In the genomic region with DNA sequence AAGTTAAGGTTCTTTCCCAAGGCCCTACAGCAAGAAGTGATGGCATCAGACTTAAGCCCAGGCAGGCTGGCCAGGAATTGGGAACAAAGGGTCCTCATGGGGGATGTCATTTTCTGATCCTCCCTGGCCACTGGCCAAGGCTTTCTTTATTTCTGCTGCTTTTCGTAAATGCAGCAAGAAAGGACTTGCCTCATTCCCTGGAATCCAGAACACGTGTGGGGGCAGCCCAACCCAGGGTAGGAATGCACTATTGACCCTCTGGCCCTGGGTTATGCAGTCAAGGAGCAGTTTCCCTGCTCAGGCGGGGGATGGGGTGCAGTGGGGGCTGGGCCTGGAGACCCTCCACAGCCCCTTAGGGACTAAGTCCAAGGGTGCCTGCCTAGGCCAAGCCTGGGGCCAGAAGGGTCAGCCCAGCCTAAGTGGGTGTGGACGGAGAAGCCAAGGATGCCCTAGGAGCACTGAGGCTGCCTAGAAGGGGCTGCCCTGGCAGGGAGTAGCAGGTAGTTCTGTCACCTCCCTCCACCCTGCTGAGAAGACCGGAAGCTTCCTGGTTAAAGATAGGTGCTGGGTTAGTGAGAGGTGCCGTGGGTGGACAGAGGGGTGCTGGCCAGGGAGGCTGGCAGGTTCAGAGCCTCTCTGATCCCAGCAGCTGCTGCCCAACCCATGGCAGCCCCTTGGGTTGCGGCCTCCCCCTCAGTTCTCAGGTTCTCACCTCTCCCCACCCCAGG, we compare ENCODE assay signal across 8 cellular contexts.
DNase-seq lines count a peak whose midpoint lies in the region; ATAC-seq and TF ChIP-seq lines count a peak whose summit lies in the region.

No MANE protein-coding gene starts in this region.

- peak overlapping the region in 1 of 5 experiments; percentile 74 for H3K4me3 Mint-ChIP-seq in brain
- no peak overlapping the region for H3K4me3 Mint-ChIP-seq in stimulated activated naive B cell treated with anti-CD40 and anti-IgM and Interleukin-4, amounts not matched to agents 10 μg/mL and 1 μg/mL and 100 μg/mL, for 72 hours

- H4K20me1 ChIP-seq in GM23248 (ENCODE audit: insufficient read depth) = no peaks in the 10 kb centered on the region

- 18 to 24% methylated on average over 6 to 7 of the region's 7 CpGs for WGBS in GM23248 (ENCODE audit: low coverage in 1 of 2, low lambda C conversion rate in 2 of 2, missing lambda C conversion rate in 2 of 2), 2 experiments

- H3K4me1 Mint-ChIP-seq in brain = peaks cover 53% of the 10 kb centered on the region
- peaks cover 21 to 34% of the 10 kb centered on the region in 2 donors for H3K4me1 Mint-ChIP-seq in stimulated activated naive B cell treated with anti-CD40 and anti-IgM and Interleukin-4, amounts not matched to agents 10 μg/mL and 1 μg/mL and 100 μg/mL, for 72 hours

- H3K4me1 ChIP-seq in GM23248 (ENCODE audit: insufficient read depth) (peaks cover 46% of the 10 kb centered on the region), left lung (peaks cover 7 to 35% of the 10 kb centered on the region in 2 donors)

- no peaks in the 10 kb centered on the region for H3K9me3 Mint-ChIP-seq in brain
- no peaks in the 10 kb centered on the region for H3K9me3 Mint-ChIP-seq in stimulated activated naive B cell treated with anti-CD40 and anti-IgM and Interleukin-4, amounts not matched to agents 10 μg/mL and 1 μg/mL and 100 μg/mL, for 72 hours

- no peaks in the 10 kb centered on the region for H3K27me3 Mint-ChIP-seq in brain
- no peaks in the 10 kb centered on the region for H3K27me3 Mint-ChIP-seq in stimulated activated naive B cell treated with anti-CD40 and anti-IgM and Interleukin-4, amounts not matched to agents 10 μg/mL and 1 μg/mL and 100 μg/mL, for 72 hours

- in situ Hi-C loops in GM23248 (cut with MboI) = no loop called here

- peak; percentile 14 for ATAC-seq in left lung
- ATAC-seq in stimulated activated naive B cell treated with anti-CD40 and anti-IgM and Interleukin-4, amounts not matched to agents 10 μg/mL and 1 μg/mL and 100 μg/mL, for 72 hours (replicated peaks) = no peak
- ATAC-seq in HG02623 (IDR thresholded peaks at IDR 0.05; ENCODE audit: unreplicated experiment) = no peak

- no peaks in the 10 kb centered on the region for H3K27me3 ChIP-seq in GM23248 (replicated peaks; ENCODE audit: insufficient read depth)
- H3K27me3 ChIP-seq in left lung = no peaks in the 10 kb centered on the region

- no peaks in the 10 kb centered on the region for H3K9me2 ChIP-seq in GM23248 (ENCODE audit: insufficient read depth)

- peaks cover 63% of the 10 kb centered on the region for H3K79me2 ChIP-seq in GM23248 (ENCODE audit: insufficient read depth)

- H3K9ac ChIP-seq in GM23248 = peak overlapping the region; percentile 99

- no peaks in the 10 kb centered on the region for H3K36me3 Mint-ChIP-seq in brain
- peaks cover 0 to 2% of the 10 kb centered on the region in 2 donors for H3K36me3 Mint-ChIP-seq in stimulated activated naive B cell treated with anti-CD40 and anti-IgM and Interleukin-4, amounts not matched to agents 10 μg/mL and 1 μg/mL and 100 μg/mL, for 72 hours

- intact Hi-C loops in left lung (cut with DNase I) = no loop called here

- peak overlapping the region; percentile 89 for H3K4me2 ChIP-seq in GM23248 (ENCODE audit: unreplicated experiment)

- no peaks in the 10 kb centered on the region for H3K36me3 ChIP-seq in GM23248 (ENCODE audit: low read depth)
- no peaks in the 10 kb centered on the region for H3K36me3 ChIP-seq in left lung

- TF ChIP-seq CTCF in brain (conservative IDR thresholded peaks at IDR 0.05) = no peak
- TF ChIP-seq CTCF in left lung (IDR thresholded peaks at IDR 0.05) = no peak

- H3F3A ChIP-seq in GM23248 (ENCODE audit: insufficient read depth) = peaks cover 41% of the 10 kb centered on the region

- peak overlapping the region; percentile 100 for H3K27ac ChIP-seq in GM23248
- H3K27ac ChIP-seq in left lung = peak overlapping the region; percentile 38 to 80

- H2AFZ ChIP-seq in GM23248 = no peak overlapping the region

- DNase-seq in GM23248 (peak; percentile 74), left lung (no peak), kidney glomerular epithelial cell (lab: John Stamatoyannopoulos, UW) (no peak), occipital lobe (lab: John Stamatoyannopoulos, UW) (no peak), HuH-7.5 (ENCODE audit: low spot score) (no peak)
- DNase-seq in stimulated activated naive B cell treated with anti-CD40 and anti-IgM and Interleukin-4, amounts not matched to agents 10 μg/mL and 1 μg/mL and 100 μg/mL, for 72 hours = no peak

- no peaks in the 10 kb centered on the region for H3K9me3 ChIP-seq in GM23248 (ENCODE audit: low read depth)
- H3K9me3 ChIP-seq in left lung = no peaks in the 10 kb centered on the region

- peak overlapping the region; percentile 77 for H3K4me3 ChIP-seq in GM23248
- H3K4me3 ChIP-seq in left lung = no peak overlapping the region

- peak overlapping the region in 4 of 5 experiments; percentile 33 to 97 (median 78) for H3K27ac Mint-ChIP-seq in brain
- peak overlapping the region; percentile 65 for H3K27ac Mint-ChIP-seq in stimulated activated naive B cell treated with anti-CD40 and anti-IgM and Interleukin-4, amounts not matched to agents 10 μg/mL and 1 μg/mL and 100 μg/mL, for 72 hours
